In genomic region chr11:68314886-68315580, GRCh38 we compare ENCODE assay signal across 10 cellular contexts. TPM values are rescaled to one million over a fixed set of nuclear protein-coding genes. Genes with fewer than 3 reads are reported as not detected.
DNase-seq lines count a peak whose midpoint lies in the region; ATAC-seq, FAIRE-seq and TF ChIP-seq lines count a peak whose summit lies in the region.
"Had no signal": no experiment of that assay in that cellular context is flagged by ENCODE, and none has a peak within 500 bp of the region (broad histone marks: within the 10 kb centered on the region; RNA-seq: fewer than 3 reads in every experiment).

No MANE protein-coding gene starts in this region.

- H3K9ac ChIP-seq in K562 (ENCODE audit: insufficient read depth in 1 of 2, low read depth in 2 of 2, low read length in 2 of 2) = peak overlapping the region; percentile 78 to 98

- ATAC-seq in K562 (peak; percentile 57), GM18502 (IDR thresholded peaks at IDR 0.05; ENCODE audit: poor library complexity, unreplicated experiment) (no peak), GM18909 (IDR thresholded peaks at IDR 0.05; ENCODE audit: poor library complexity, unreplicated experiment) (no peak)
- ATAC-seq in activated CD8-positive, alpha-beta memory T cell treated with anti-CD3 and anti-CD28 coated beads, Interleukin-2, amount 10 ng/mL, durations not matched to agents 7 days and 5 days = no peak

- peaks cover 1% of the 10 kb centered on the region; the same call in 1 of the 2 replicates for H3K9me3 ChIP-seq in K562 (replicated peaks; ENCODE audit: control insufficient read depth, insufficient read depth, low read depth, low read length)
- no peaks in the 10 kb centered on the region for H3K9me3 ChIP-seq in tibial nerve

- TF ChIP-seq CTCF in K562 (IDR thresholded peaks at IDR 0.05 in 2 of 3, conservative IDR thresholded peaks at IDR 0.05 in 1 of 3; ENCODE audit: insufficient read depth in 2 of 3, low read depth in 1 of 3, low read length in 3 of 3) (no peak), tibial nerve (IDR thresholded peaks at IDR 0.05) (no peak)

- TF ChIP-seq RAD21 in K562 (CRISPR knock-in tag; conservative IDR thresholded peaks at IDR 0.05 in 1 of 2, IDR thresholded peaks at IDR 0.05 in 1 of 2) = no peak

- peak overlapping the region; percentile 82 for H3K4me3 ChIP-seq in K562
- H3K4me3 ChIP-seq in tibial nerve = peak overlapping the region in 1 of 4 donors; percentile 88

- peaks cover 67% of the 10 kb centered on the region for H3K79me2 ChIP-seq in K562 (ENCODE audit: control insufficient read depth, insufficient read depth, low read length)

- FAIRE-seq in K562 (lab: Jason Lieb, UNC) = peak; percentile 67

- WGBS in K562 (ENCODE audit: insufficient coverage, low coverage, missing lambda C conversion rate) = 14% methylated on average over 19 of the region's 19 CpGs
- 45 to 56% methylated on average over 19 of the region's 19 CpGs for WGBS in tibial nerve, 2 donors

- peaks cover 2% of the 10 kb centered on the region for H3K27me3 Mint-ChIP-seq in activated CD4-positive, alpha-beta T cell treated with anti-CD3 and anti-CD28 coated beads, Interleukin-2, amount 10 ng/mL, durations not matched to agents 24 days and 14 days
- peaks cover 43% of the 10 kb centered on the region for H3K27me3 Mint-ChIP-seq in activated CD8-positive, alpha-beta memory T cell treated with anti-CD3 and anti-CD28 coated beads, Interleukin-2, amount 10 ng/mL, durations not matched to agents 7 days and 5 days

- no peaks in the 10 kb centered on the region for H3K9me3 Mint-ChIP-seq in activated CD4-positive, alpha-beta T cell treated with anti-CD3 and anti-CD28 coated beads, Interleukin-2, amount 10 ng/mL, durations not matched to agents 24 days and 14 days
- H3K9me3 Mint-ChIP-seq in activated CD8-positive, alpha-beta memory T cell treated with anti-CD3 and anti-CD28 coated beads, Interleukin-2, amount 10 ng/mL, durations not matched to agents 7 days and 5 days (ENCODE audit: low read depth) = no peaks in the 10 kb centered on the region
- H3K9me3 Mint-ChIP-seq: CD4-positive, CD25-positive, alpha-beta regulatory T cell had no signal

- H3K27ac ChIP-seq in K562 (ENCODE audit: extremely low read depth, low read depth, low read length) (peak overlapping the region; percentile 90), tibial nerve (peak overlapping the region in 3 of 4 donors; percentile 64 to 82 (median 69))

- TF ChIP-seq POLR2A in K562 (conservative IDR thresholded peaks at IDR 0.05) (no peak), tibial nerve (IDR thresholded peaks at IDR 0.05) (no peak)

- H3K36me3 Mint-ChIP-seq in activated CD4-positive, alpha-beta T cell treated with anti-CD3 and anti-CD28 coated beads, Interleukin-2, amount 10 ng/mL, durations not matched to agents 24 days and 14 days (ENCODE audit: low read depth) = no peaks in the 10 kb centered on the region
- no peaks in the 10 kb centered on the region for H3K36me3 Mint-ChIP-seq in activated CD8-positive, alpha-beta memory T cell treated with anti-CD3 and anti-CD28 coated beads, Interleukin-2, amount 10 ng/mL, durations not matched to agents 7 days and 5 days
- H3K36me3 Mint-ChIP-seq: CD4-positive, CD25-positive, alpha-beta regulatory T cell had no signal

- peaks cover 4% of the 10 kb centered on the region; the same call in 1 of the 3 replicates for H3K36me3 ChIP-seq in K562 (ENCODE audit: control insufficient read depth, insufficient read depth, low read length)
- H3K36me3 ChIP-seq in tibial nerve = no peaks in the 10 kb centered on the region

- intact Hi-C loops in activated CD4-positive, alpha-beta T cell treated with anti-CD3 and anti-CD28 coated beads, Interleukin-2, amount 10 ng/mL, durations not matched to agents 24 days and 14 days (cut with micrococcal nuclease) = loop anchor here (10.0 kb wide), 1 partner anchor 70 kb away; no protein-coding TSS in a partner anchor
- intact Hi-C loops in K562 (cut with micrococcal nuclease) = no loop called here

- no TSS peak for BruUV-seq in K562 (replicated peaks; lab: Mats Ljungman, UMichigan)

- H3K4me2 ChIP-seq in K562 (ENCODE audit: insufficient read depth, low read length) = peak overlapping the region; percentile 88

- in situ Hi-C loops in K562 (cut with MboI) = no loop called here

- peak overlapping the region; percentile 93 for H3K4me3 Mint-ChIP-seq in activated CD4-positive, alpha-beta T cell treated with anti-CD3 and anti-CD28 coated beads, Interleukin-2, amount 10 ng/mL, durations not matched to agents 24 days and 14 days
- H3K4me3 Mint-ChIP-seq in activated CD8-positive, alpha-beta memory T cell treated with anti-CD3 and anti-CD28 coated beads, Interleukin-2, amount 10 ng/mL, durations not matched to agents 7 days and 5 days = no peak overlapping the region

- DNase-seq in activated CD4-positive, alpha-beta T cell treated with anti-CD3 and anti-CD28 coated beads, Interleukin-2, amount 10 ng/mL, durations not matched to agents 24 days and 14 days = no peak
- no peak for DNase-seq in activated CD4-positive, alpha-beta T cell treated with anti-CD3 and anti-CD28 coated beads for 1 hour
- DNase-seq in K562 (ENCODE audit: extremely low read depth in 1 of 4, low spot score in 3 of 4) (peak; percentile 33 to 72 (median 48)), left kidney (ENCODE audit: low read depth, low spot score) (peak; percentile 67), tibial nerve (ENCODE audit: low spot score in 2 of 2) (no peak)
- no peak for DNase-seq in activated CD8-positive, alpha-beta memory T cell treated with anti-CD3 and anti-CD28 coated beads, Interleukin-2, amount 10 ng/mL, durations not matched to agents 7 days and 5 days
- DNase-seq: CD4-positive, CD25-positive, alpha-beta regulatory T cell; cerebellar nuclear complex had no signal

- H2AFZ ChIP-seq in K562 (ENCODE audit: low read depth, low read length) = peak overlapping the region; percentile 17; the same call in 1 of the 2 replicates

- peaks cover 5% of the 10 kb centered on the region for H3K9me1 ChIP-seq in K562 (ENCODE audit: control insufficient read depth, insufficient read depth, low read length)

- CTCF ChIA-PET in K562 (lab: Yijun Ruan, JAX; ENCODE audit: low intra/inter-chr PET ratio) = no interaction called here
- CTCF ChIA-PET in activated CD8-positive, alpha-beta memory T cell treated with anti-CD3 and anti-CD28 coated beads, Interleukin-2, amount 10 ng/mL, durations not matched to agents 7 days and 5 days (lab: Charles Lee) = no interaction called here

- peaks cover 36% of the 10 kb centered on the region for H3K4me1 Mint-ChIP-seq in activated CD4-positive, alpha-beta T cell treated with anti-CD3 and anti-CD28 coated beads, Interleukin-2, amount 10 ng/mL, durations not matched to agents 24 days and 14 days
- H3K4me1 Mint-ChIP-seq in activated CD8-positive, alpha-beta memory T cell treated with anti-CD3 and anti-CD28 coated beads, Interleukin-2, amount 10 ng/mL, durations not matched to agents 7 days and 5 days = peaks cover 30% of the 10 kb centered on the region

- H3K4me1 ChIP-seq in K562 (replicated peaks in 1 of 2; ENCODE audit: control insufficient read depth in 2 of 2, insufficient read depth in 2 of 2, low read length in 2 of 2) = peaks cover 12 to 49% of the 10 kb centered on the region in 2 experiments
- H3K4me1 ChIP-seq in tibial nerve = peaks cover 0 to 43% (median 20%) of the 10 kb centered on the region in 4 donors

- TF ChIP-seq EP300 in K562 (IDR thresholded peaks at IDR 0.05; ENCODE audit: low read length) (no peak), tibial nerve (IDR thresholded peaks at IDR 0.05) (no peak)

- POLR2A ChIA-PET in K562 (lab: Yijun Ruan, JAX) = interaction anchor here (0.6 to 1.9 kb wide), 9 partner anchors 10 to 85 kb away, joined by 3 to 14 read pairs (median 4); partner anchors contain the start of gene C11orf24

- H3K27ac Mint-ChIP-seq in activated CD4-positive, alpha-beta T cell treated with anti-CD3 and anti-CD28 coated beads, Interleukin-2, amount 10 ng/mL, durations not matched to agents 24 days and 14 days = no peak overlapping the region
- no peak overlapping the region for H3K27ac Mint-ChIP-seq in activated CD8-positive, alpha-beta memory T cell treated with anti-CD3 and anti-CD28 coated beads, Interleukin-2, amount 10 ng/mL, durations not matched to agents 7 days and 5 days
- H3K27ac Mint-ChIP-seq: CD4-positive, CD25-positive, alpha-beta regulatory T cell had no signal

- no peaks in the 10 kb centered on the region for H3K27me3 ChIP-seq in K562 (ENCODE audit: control insufficient read depth in 2 of 2, insufficient read depth in 2 of 2, low read length in 2 of 2)
- H3K27me3 ChIP-seq in tibial nerve = no peaks in the 10 kb centered on the region

- H4K20me1 ChIP-seq in K562 (replicated peaks; ENCODE audit: control insufficient read depth, insufficient read depth, low read length) = peaks cover 10% of the 10 kb centered on the region

RNA-seq across cellular contexts. Expression of gene LRP5, which starts 2.6 kb away (rescaled TPM):
- total RNA-seq in activated CD4-positive, alpha-beta T cell treated with anti-CD3 and anti-CD28 coated beads, Interleukin-2, amount 10 ng/mL, durations not matched to agents 24 days and 14 days = 23.8 and 33.8 TPM in 2 replicates
- total RNA-seq in K562 (2011; cell fraction: chromatin; rRNA removed; ENCODE audit: low replicate concordance) = 28.3 and 69.8 TPM in 2 replicates
- 63.7 and 66.6 TPM in 2 replicates for total RNA-seq in K562 (2011; cell fraction: nucleolus; rRNA removed)
- total RNA-seq in K562 (2011; cell fraction: nucleoplasm; rRNA removed) = 37.9 and 42.2 TPM in 2 replicates
- total RNA-seq in K562 (2014; rRNA removed) (14.9 and 23.8 TPM in 2 replicates), K562 (2014; rRNA removed; fragmentation: Illumina TruSeq; extraction: Trizol) (2.1 and 3.1 TPM in 2 replicates), K562 (2015; rRNA removed; fragmentation: Illumina TruSeq; extraction: Trizol) (13.6 and 15.3 TPM in 2 replicates), K562 (2021) (43.1 and 44.2 TPM in 2 replicates), tibial nerve (10 to 100 TPM; 22.3 to 43.2 (median 33.8) TPM)
- polyA plus RNA-seq in K562 (2011; rRNA removed) (5.1 and 11.0 TPM in 2 replicates), K562 (2014; fragmentation: Illumina TruSeq; extraction: Trizol) (13.5 and 28.2 TPM in 2 replicates), K562 (2014; fragmentation: Nextera tagmentation; extraction: Ambion mirVana) (under 1 TPM; 0.48 to 0.63 TPM), K562 (2014; rRNA removed) (16.1 and 17.6 TPM in 2 replicates)
- polyA plus RNA-seq in K562 (2011; cell fraction: cytosol; rRNA removed) = 9.1 and 15.7 TPM in 2 replicates
- 16.9 and 36.4 TPM in 2 replicates for polyA plus RNA-seq in K562 (2011; cell fraction: nucleus; rRNA removed)
- polyA plus RNA-seq in K562 (2012) = 24.9 and 36.3 TPM in 2 replicates
- 7.7 and 11.3 TPM in 2 replicates for polyA minus RNA-seq in K562 (2011; rRNA and poly(A)+ RNA removed)
- polyA minus RNA-seq in K562 (2011; cell fraction: cytosol; rRNA and poly(A)+ RNA removed) = 21.3 and 34.5 TPM in 2 replicates
- 24.4 and 27.9 TPM in 2 replicates for polyA minus RNA-seq in K562 (2011; cell fraction: nucleus; rRNA and poly(A)+ RNA removed)
- total RNA-seq in activated CD8-positive, alpha-beta memory T cell treated with anti-CD3 and anti-CD28 coated beads, Interleukin-2, amount 10 ng/mL, durations not matched to agents 7 days and 5 days = 10 to 100 TPM; 15.6 to 16.2 TPM

RNA-seq across cellular contexts. Expression of gene C11orf24, which starts 43.3 kb away (rescaled TPM):
- total RNA-seq in activated CD4-positive, alpha-beta T cell treated with anti-CD3 and anti-CD28 coated beads, Interleukin-2, amount 10 ng/mL, durations not matched to agents 24 days and 14 days = 38.0 and 43.2 TPM in 2 replicates
- 53.7 and 91.3 TPM in 2 replicates for total RNA-seq in K562 (2011; cell fraction: chromatin; rRNA removed; ENCODE audit: low replicate concordance)
- 78.4 and 79.7 TPM in 2 replicates for total RNA-seq in K562 (2011; cell fraction: nucleolus; rRNA removed)
- 73.5 and 93.0 TPM in 2 replicates for total RNA-seq in K562 (2011; cell fraction: nucleoplasm; rRNA removed)
- total RNA-seq in K562 (2014; rRNA removed) (50.5 and 57.6 TPM in 2 replicates), K562 (2014; rRNA removed; fragmentation: Illumina TruSeq; extraction: Trizol) (30.2 and 30.8 TPM in 2 replicates), K562 (2015; rRNA removed; fragmentation: Illumina TruSeq; extraction: Trizol) (31.7 and 32.5 TPM in 2 replicates), K562 (2021) (64.9 and 66.0 TPM in 2 replicates), tibial nerve (10 to 100 TPM; 33.3 to 59.4 (median 41.2) TPM)
- polyA plus RNA-seq in K562 (2011; rRNA removed) (23.6 and 34.9 TPM in 2 replicates), K562 (2014; fragmentation: Illumina TruSeq; extraction: Trizol) (47.0 and 49.5 TPM in 2 replicates), K562 (2014; fragmentation: Nextera tagmentation; extraction: Ambion mirVana) (1 to 10 TPM; 2.0 to 4.4 TPM), K562 (2014; rRNA removed) (52.5 and 65.2 TPM in 2 replicates)
- 42.1 and 76.0 TPM in 2 replicates for polyA plus RNA-seq in K562 (2011; cell fraction: cytosol; rRNA removed)
- polyA plus RNA-seq in K562 (2011; cell fraction: nucleus; rRNA removed) = 53.0 and 81.1 TPM in 2 replicates
- polyA plus RNA-seq in K562 (2012) = 38.0 and 127 TPM in 2 replicates
- 22.4 and 23.0 TPM in 2 replicates for polyA minus RNA-seq in K562 (2011; rRNA and poly(A)+ RNA removed)
- polyA minus RNA-seq in K562 (2011; cell fraction: cytosol; rRNA and poly(A)+ RNA removed) = 27.9 and 31.7 TPM in 2 replicates
- 25.2 and 34.9 TPM in 2 replicates for polyA minus RNA-seq in K562 (2011; cell fraction: nucleus; rRNA and poly(A)+ RNA removed)
- total RNA-seq in activated CD8-positive, alpha-beta memory T cell treated with anti-CD3 and anti-CD28 coated beads, Interleukin-2, amount 10 ng/mL, durations not matched to agents 7 days and 5 days = 10 to 100 TPM; 26.4 to 27.0 TPM

Comparison
In these comparisons a context has a peak if more than half of its experiments do, and no peak if none do; other contexts are left out.
1. DNase-seq: peak in K562 (4 of 4) and left kidney (single experiment); none in activated CD4-positive, alpha-beta T cell treated with anti-CD3 and anti-CD28 coated beads, Interleukin-2, amount 10 ng/mL, durations not matched to agents 24 days and 14 days (single experiment), activated CD4-positive, alpha-beta T cell treated with anti-CD3 and anti-CD28 coated beads for 1 hour (single experiment), tibial nerve (0 of 2) and activated CD8-positive, alpha-beta memory T cell treated with anti-CD3 and anti-CD28 coated beads, Interleukin-2, amount 10 ng/mL, durations not matched to agents 7 days and 5 days (single experiment).